Comparison of ENCODE assay signal across 8 cellular contexts in genomic region chr15:63043391-63044076, GRCh38. TPM values are rescaled to one million over a fixed set of nuclear protein-coding genes. Genes with fewer than 3 reads are reported as not detected.
DNase-seq lines count a peak whose midpoint lies in the region; ATAC-seq and TF ChIP-seq lines count a peak whose summit lies in the region.

No MANE protein-coding gene starts in this region.

- DNase-seq in HAP-1 (ENCODE audit: low spot score in 2 of 2): peak in 1 of 2 experiments; percentile 47
- DNase-seq in T-cell: peak in 6 of 34 experiments; percentile 5 to 22 (median 14)
- DNase-seq in epithelial cell of proximal tubule (ENCODE audit: low read depth): no peak
- DNase-seq in natural killer cell treated with Interleukin-12 subunit alpha and Interleukin-12 subunit beta and Interleukin-15 and Interleukin-18, amount 100 ng/mL, for 72 hours (ENCODE audit: low spot score): no peak
- DNase-seq in cerebellar cortex (ENCODE audit: low spot score): no peak
- no peak for DNase-seq in occipital lobe (lab: John Stamatoyannopoulos, UW)

- peaks cover 41% of the 10 kb centered on the region for H3K4me1 ChIP-seq in HAP-1

- ATAC-seq in T-cell (replicated peaks in 1 of 4) (no peak), HG02610 (IDR thresholded peaks at IDR 0.05; ENCODE audit: unreplicated experiment) (no peak), HG03432 (IDR thresholded peaks at IDR 0.05; ENCODE audit: unreplicated experiment) (no peak)
- ATAC-seq in natural killer cell treated with Interleukin-12 subunit alpha and Interleukin-12 subunit beta and Interleukin-15 and Interleukin-18, amount 100 ng/mL, for 72 hours: no peak

- CTCF ChIA-PET in T-cell (lab: Charles Lee): no interaction called here

- peaks cover 6 to 24% (median 19%) of the 10 kb centered on the region in 3 donors for H3K4me1 Mint-ChIP-seq in T-cell
- H3K4me1 Mint-ChIP-seq in natural killer cell treated with Interleukin-12 subunit alpha and Interleukin-12 subunit beta and Interleukin-15 and Interleukin-18, amount 100 ng/mL, for 72 hours (ENCODE audit: low read depth in 2 of 2): peaks cover 6 to 12% of the 10 kb centered on the region in 2 donors

- H3K9me3 Mint-ChIP-seq in T-cell: no peaks in the 10 kb centered on the region
- no peaks in the 10 kb centered on the region for H3K9me3 Mint-ChIP-seq in natural killer cell treated with Interleukin-12 subunit alpha and Interleukin-12 subunit beta and Interleukin-15 and Interleukin-18, amount 100 ng/mL, for 72 hours

- H3K27ac Mint-ChIP-seq in T-cell: no peak overlapping the region
- no peak overlapping the region for H3K27ac Mint-ChIP-seq in natural killer cell treated with Interleukin-12 subunit alpha and Interleukin-12 subunit beta and Interleukin-15 and Interleukin-18, amount 100 ng/mL, for 72 hours

- peaks cover 25% of the 10 kb centered on the region for H3K36me3 ChIP-seq in HAP-1 (replicated peaks)

- in situ Hi-C loops in HAP-1 (cut with MboI; ENCODE audit: low sequenced_read_pairs): no loop called here

- POLR2A ChIA-PET in T-cell (lab: Charles Lee): no interaction called here

- TF ChIP-seq CTCF in epithelial cell of proximal tubule (conservative IDR thresholded peaks at IDR 0.05; ENCODE audit: low read depth, low read length): no peak

- peaks cover 56 to 76% of the 10 kb centered on the region in 2 donors for H3K27me3 Mint-ChIP-seq in T-cell
- H3K27me3 Mint-ChIP-seq in natural killer cell treated with Interleukin-12 subunit alpha and Interleukin-12 subunit beta and Interleukin-15 and Interleukin-18, amount 100 ng/mL, for 72 hours: peaks cover 57 to 75% of the 10 kb centered on the region in 2 donors

- H3K4me3 Mint-ChIP-seq in T-cell: peak overlapping the region; percentile 60 to 68 (median 64)
- H3K4me3 Mint-ChIP-seq in natural killer cell treated with Interleukin-12 subunit alpha and Interleukin-12 subunit beta and Interleukin-15 and Interleukin-18, amount 100 ng/mL, for 72 hours: peak overlapping the region; percentile 61

- no peaks in the 10 kb centered on the region for H3K27me3 ChIP-seq in HAP-1 (ENCODE audit: low read depth)

- H3K36me3 Mint-ChIP-seq in T-cell: no peaks in the 10 kb centered on the region
- no peaks in the 10 kb centered on the region for H3K36me3 Mint-ChIP-seq in natural killer cell treated with Interleukin-12 subunit alpha and Interleukin-12 subunit beta and Interleukin-15 and Interleukin-18, amount 100 ng/mL, for 72 hours

- H3K4me3 ChIP-seq in HAP-1 (peak overlapping the region; percentile 53), epithelial cell of proximal tubule (ENCODE audit: low read depth, low read length) (peak overlapping the region; percentile 75)

- H3K9me3 ChIP-seq in HAP-1: no peaks in the 10 kb centered on the region

RNA-seq across cellular contexts. Expression of gene TPM1, which starts 1.0 kb away (rescaled TPM):
- total RNA-seq in T-cell (10 to 100 TPM; 12.1 to 27.0 (median 23.3) TPM), epithelial cell of proximal tubule (887 and 925 TPM in 2 replicates), occipital lobe (101 TPM)
- 10 to 100 TPM in 1 of 2 donors, 1 to 10 TPM in 1; 7.0 to 12.1 TPM for total RNA-seq in natural killer cell treated with Interleukin-12 subunit alpha and Interleukin-12 subunit beta and Interleukin-15 and Interleukin-18, amount 100 ng/mL, for 72 hours
